9 cellular contexts compared by ENCODE assay signal in genomic region chr18:49178736-49179135, GRCh38.
A peak's percentile ranks its signal among the peaks of the same experiment; 100 is the strongest.
DNase-seq lines count a peak whose midpoint lies in the region; ATAC-seq and TF ChIP-seq lines count a peak whose summit lies in the region.
"Had no signal": no experiment of that assay in that cellular context is flagged by ENCODE, and none has a peak within 500 bp of the region (broad histone marks: within the 10 kb centered on the region; RNA-seq: fewer than 3 reads in every experiment).

No MANE protein-coding gene starts in this region.

- no peak overlapping the region for H3K27ac ChIP-seq in heart right ventricle
- no peak overlapping the region for H3K27ac ChIP-seq in right atrium auricular region
- no peak overlapping the region for H3K27ac ChIP-seq in upper lobe of right lung
- no peak overlapping the region for H3K27ac ChIP-seq in Karpas-422 (ENCODE audit: low read length)

- H3K9me3 ChIP-seq in heart right ventricle (no peaks in the 10 kb centered on the region), right atrium auricular region (no peaks in the 10 kb centered on the region), upper lobe of right lung (no peaks in the 10 kb centered on the region), Karpas-422 (ENCODE audit: low read length) (no peaks in the 10 kb centered on the region)

- H3K27me3 ChIP-seq in heart right ventricle, result no peaks in the 10 kb centered on the region
- H3K27me3 ChIP-seq in right atrium auricular region, result no peaks in the 10 kb centered on the region
- H3K27me3 ChIP-seq in upper lobe of right lung, result no peaks in the 10 kb centered on the region
- H3K27me3 ChIP-seq in Karpas-422 (ENCODE audit: low read length), result no peaks in the 10 kb centered on the region

- in situ Hi-C loops in SK-MEL-5 (cut with HindIII; ENCODE audit: low pct_unique_long_range_greater_than_20kb, low sequenced_read_pairs), result no loop called here

- H3K4me1 ChIP-seq in heart right ventricle, result peaks cover 0 to 25% (median 7%) of the 10 kb centered on the region in 9 donors
- peaks cover 0 to 5% of the 10 kb centered on the region in 2 donors for H3K4me1 ChIP-seq in right atrium auricular region
- H3K4me1 ChIP-seq in upper lobe of right lung, result peaks cover 23% of the 10 kb centered on the region
- no peaks in the 10 kb centered on the region for H3K4me1 ChIP-seq in Karpas-422 (ENCODE audit: low read length)

- intact Hi-C loops in heart right ventricle (cut with DNase I), result loop anchor here in 8 of 10 donors (5.0 to 10.0 kb wide), 5 partner anchors 224 to 504 kb away; partner anchors contain the start of gene SMAD7 (in 1 of the 8)
- intact Hi-C loops in Right ventricle myocardium inferior (cut with DNase I), result loop anchor here (5.0 to 10.0 kb wide), 2 partner anchors 226 to 404 kb away; partner anchors contain the start of gene SMAD7
- intact Hi-C loops in upper lobe of right lung (cut with DNase I), result no loop called here

- no peak overlapping the region for H3K9ac ChIP-seq in Karpas-422 (ENCODE audit: low read length)

- TF ChIP-seq CTCF in heart right ventricle (IDR thresholded peaks at IDR 0.05), result peak in 8 of 9 donors; percentile 16 to 67 (median 56)
- peak; percentile 53 to 74 for TF ChIP-seq CTCF in right atrium auricular region (IDR thresholded peaks at IDR 0.05)
- TF ChIP-seq CTCF in upper lobe of right lung (IDR thresholded peaks at IDR 0.05), result peak; percentile 49

- H3K4me2 ChIP-seq in Karpas-422 (ENCODE audit: low read depth, low read length, poor library complexity, severe bottlenecking), result no peak overlapping the region

- H3K36me3 ChIP-seq in heart right ventricle (no peaks in the 10 kb centered on the region), right atrium auricular region (no peaks in the 10 kb centered on the region), upper lobe of right lung (no peaks in the 10 kb centered on the region), Karpas-422 (ENCODE audit: insufficient read depth, low read length) (no peaks in the 10 kb centered on the region)

- no peaks in the 10 kb centered on the region for H3K9me2 ChIP-seq in Karpas-422 (replicated peaks; ENCODE audit: insufficient read depth, low read length)

- H3K79me2 ChIP-seq in Karpas-422 (ENCODE audit: low read length), result no peaks in the 10 kb centered on the region

- WGBS in heart right ventricle, 2 donors, result 58% methylated on average over 3 of the region's 3 CpGs

- peak in 1 of 2 donors; percentile 35 for DNase-seq in heart right ventricle
- DNase-seq in Right ventricle myocardium inferior (ENCODE audit: missing footprints), result no peak
- peak; percentile 60 for DNase-seq in SK-MEL-5 (ENCODE audit: low read depth, low spot score)
- DNase-seq in right atrium auricular region (ENCODE audit: low spot score), result no peak
- DNase-seq in upper lobe of right lung, result no peak
- DNase-seq in Karpas-422, result no peak
- DNase-seq in stimulated activated naive CD4-positive, alpha-beta T cell treated with Interleukin-2 at 50 U/mL for 16 hours (lab: John Stamatoyannopoulos, UW), result no peak

- no peak overlapping the region for H2AFZ ChIP-seq in Karpas-422 (ENCODE audit: low read length)

- H3K4me3 ChIP-seq in heart right ventricle, result no peak overlapping the region
- no peak overlapping the region for H3K4me3 ChIP-seq in right atrium auricular region
- H3K4me3 ChIP-seq in upper lobe of right lung, result no peak overlapping the region
- no peak overlapping the region for H3K4me3 ChIP-seq in Karpas-422 (ENCODE audit: low read length)

- ATAC-seq in heart right ventricle (peak in 2 of 8 donors; percentile 40 to 56), Right ventricle myocardium inferior (no peak), upper lobe of right lung (peak; percentile 54)
- no peak for ATAC-seq in activated CD4-positive, CD25-positive, alpha-beta regulatory T cell treated with anti-CD3 and anti-CD28 coated beads, Interleukin-2, amount 50 U/mL, for 24 hours
- ATAC-seq: naive thymus-derived CD8-positive, alpha-beta T cell had no signal

- no peaks in the 10 kb centered on the region for H4K20me1 ChIP-seq in Karpas-422 (ENCODE audit: insufficient read depth, low read depth, low read length)
